Comparison of ENCODE assay signal across 9 cellular contexts in the genomic region with DNA sequence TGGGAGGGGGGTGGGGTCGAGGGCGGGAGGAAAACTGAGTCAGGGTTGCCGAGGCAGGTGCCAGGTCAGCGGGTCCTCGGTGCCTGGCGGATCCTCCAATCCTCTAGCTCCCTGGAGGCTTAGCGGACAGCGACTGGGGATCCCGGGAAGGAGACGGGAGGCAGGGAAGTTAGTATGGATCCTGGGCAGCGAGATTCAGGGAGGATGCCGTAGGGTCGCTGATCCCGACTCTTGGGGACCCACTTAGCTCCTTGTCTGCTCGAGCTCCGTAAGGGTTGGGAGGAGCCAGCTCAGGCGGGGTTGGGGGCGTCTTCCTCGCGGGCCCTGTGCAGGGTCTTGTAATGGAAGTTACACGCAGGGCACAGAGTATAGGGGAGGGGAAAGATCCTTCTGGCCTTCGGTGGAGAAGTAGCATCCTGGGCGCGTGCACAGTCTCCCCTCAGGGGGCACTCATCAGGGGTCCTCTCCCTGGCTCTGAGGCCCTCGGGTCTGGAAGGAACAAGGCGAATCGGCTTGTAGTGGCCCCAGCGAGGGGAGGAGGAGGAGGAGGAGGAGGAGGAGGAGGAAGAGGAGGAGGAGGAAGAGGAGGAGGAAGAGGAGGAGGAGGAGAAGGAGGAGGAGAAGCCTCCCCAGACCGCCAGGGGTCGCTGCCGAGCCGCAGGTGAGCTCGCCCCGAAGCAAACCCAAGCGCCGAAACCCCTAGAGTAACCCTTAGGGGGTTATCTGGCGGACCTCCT. TPM values are rescaled to one million over a fixed set of nuclear protein-coding genes. Genes with fewer than 3 reads are reported as not detected.
A peak's percentile ranks its signal among the peaks of the same experiment; 100 is the strongest.
DNase-seq lines count a peak whose midpoint lies in the region; ATAC-seq, FAIRE-seq and TF ChIP-seq lines count a peak whose summit lies in the region.
"Had no signal": no experiment of that assay in that cellular context is flagged by ENCODE, and none has a peak within 500 bp of the region (broad histone marks: within the 10 kb centered on the region; RNA-seq: fewer than 3 reads in every experiment).

No MANE protein-coding gene starts in this region.

- intact Hi-C loops in Right ventricle myocardium inferior (cut with DNase I), result loop anchor here (5.0 kb wide), 2 partner anchors 150 to 325 kb away; no protein-coding TSS in a partner anchor

- peak overlapping the region; percentile 73 for H3K4me3 Mint-ChIP-seq in progenitor cell of endocrine pancreas (ENCODE audit: low read depth)

- peak; percentile 58 for DNase-seq in CD1c-positive myeloid dendritic cell (ENCODE audit: extremely low spot score)
- DNase-seq in HTR-8/SVneo (ENCODE audit: insufficient read length, low spot score), result peak; percentile 79
- DNase-seq in SK-N-DZ (ENCODE audit: low spot score), result peak; percentile 68
- peak; percentile 54 to 74 (median 68) for DNase-seq in activated naive CD4-positive, alpha-beta T cell (lab: John Stamatoyannopoulos, UW)
- no peak for DNase-seq in Right ventricle myocardium inferior (ENCODE audit: missing footprints)
- DNase-seq in progenitor cell of endocrine pancreas (ENCODE audit: low spot score, unreplicated experiment), result peak; percentile 58

- no peaks in the 10 kb centered on the region for H3K9me3 Mint-ChIP-seq in progenitor cell of endocrine pancreas (ENCODE audit: low read depth)

- peak; percentile 46 for FAIRE-seq in HTR-8/SVneo (lab: Jason Lieb, UNC)

- no peaks in the 10 kb centered on the region for H3K36me3 Mint-ChIP-seq in progenitor cell of endocrine pancreas (ENCODE audit: insufficient read depth)

- peak; percentile 47 for ATAC-seq in Right ventricle myocardium inferior
- no peak for ATAC-seq in GM21367 (IDR thresholded peaks at IDR 0.05; ENCODE audit: unreplicated experiment)
- no peak for ATAC-seq in GM21515 (IDR thresholded peaks at IDR 0.05; ENCODE audit: unreplicated experiment)

- peak; percentile 69 for TF ChIP-seq CTCF in progenitor cell of endocrine pancreas (IDR thresholded peaks at IDR 0.05; ENCODE audit: unreplicated experiment)

- peaks cover 6% of the 10 kb centered on the region for H3K4me1 Mint-ChIP-seq in progenitor cell of endocrine pancreas (ENCODE audit: low read depth)

- peaks cover 63% of the 10 kb centered on the region for H3K27me3 Mint-ChIP-seq in progenitor cell of endocrine pancreas

- H3K27ac Mint-ChIP-seq in progenitor cell of endocrine pancreas, result no peak overlapping the region

RNA-seq across cellular contexts. Expression of a gene that starts 6.4 kb away (rescaled TPM):
- polyA plus RNA-seq in SK-N-DZ (2014; cell fraction: cytosol; rRNA removed), result 0.52 and 0.55 TPM in 2 replicates
- 4.7 and 9.5 TPM in 2 replicates for polyA plus RNA-seq in SK-N-DZ (2014; cell fraction: nucleus; rRNA removed)
- total RNA-seq in Right ventricle myocardium inferior (not detected), progenitor cell of endocrine pancreas (8.5 and 8.8 TPM in 2 replicates)

RNA-seq across cellular contexts. Expression of a gene that starts 13.9 kb away (rescaled TPM):
- 0.26 TPM in 1 of 2 replicates, not detected in the other for polyA plus RNA-seq in SK-N-DZ (2014; cell fraction: cytosol; rRNA removed)
- polyA plus RNA-seq in SK-N-DZ (2014; cell fraction: nucleus; rRNA removed), result not detected in 2 replicates
- 1.1 TPM for total RNA-seq in Right ventricle myocardium inferior
- not detected in 2 replicates for total RNA-seq in progenitor cell of endocrine pancreas
- total RNA-seq: LHCN-M2 had no signal

RNA-seq across cellular contexts. Expression of a gene that starts 50.6 kb away (rescaled TPM):
- 14.4 and 15.1 TPM in 2 replicates for polyA plus RNA-seq in SK-N-DZ (2014; cell fraction: cytosol; rRNA removed)
- 33.7 and 53.1 TPM in 2 replicates for polyA plus RNA-seq in SK-N-DZ (2014; cell fraction: nucleus; rRNA removed)
- total RNA-seq in Right ventricle myocardium inferior (9.7 TPM), progenitor cell of endocrine pancreas (27.4 and 28.5 TPM in 2 replicates)
